Comparison of ENCODE assay signal across 11 cellular contexts in the genomic region with DNA sequence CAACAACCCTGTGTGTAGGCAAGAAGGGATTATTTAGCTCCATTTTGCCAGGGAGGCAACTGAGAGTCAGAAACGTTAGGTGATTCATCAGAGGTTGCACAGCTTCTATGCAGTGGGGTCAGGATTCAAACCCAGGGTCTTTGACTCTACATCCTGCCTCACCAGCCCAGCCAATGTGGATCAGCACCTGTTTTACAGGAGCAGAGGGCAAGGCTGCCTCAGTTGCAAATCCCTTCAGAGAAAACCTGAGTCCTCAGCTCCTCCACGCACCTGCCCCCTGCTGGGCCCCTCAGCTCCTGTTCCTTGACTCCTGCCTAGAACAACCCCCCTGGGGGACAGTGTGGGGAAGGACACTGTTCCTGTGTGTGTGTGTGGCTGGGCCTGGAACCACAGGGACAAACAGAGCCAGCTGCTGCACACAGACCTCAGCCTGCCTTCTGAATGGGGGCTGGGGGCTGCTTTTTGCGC.
A peak's percentile ranks its signal among the peaks of the same experiment; 100 is the strongest.
DNase-seq lines count a peak whose midpoint lies in the region; ATAC-seq, FAIRE-seq and TF ChIP-seq lines count a peak whose summit lies in the region.
"Had no signal": no experiment of that assay in that cellular context is flagged by ENCODE, and none has a peak within 500 bp of the region (broad histone marks: within the 10 kb centered on the region; RNA-seq: fewer than 3 reads in every experiment).

No MANE protein-coding gene starts in this region.

- H3K4me1 ChIP-seq in cardiac muscle cell (ENCODE audit: low read depth) (peaks cover 34% of the 10 kb centered on the region), H1 (replicated peaks in 1 of 4; ENCODE audit: control insufficient read depth in 3 of 4, insufficient read depth in 4 of 4, low read length in 3 of 4) (peaks cover 3 to 11% (median 6%) of the 10 kb centered on the region in 4 experiments; a peak in 6 of 7 replicates)

- H3K18ac ChIP-seq in H1 (ENCODE audit: extremely low read depth, low read length) = no peak overlapping the region

- H3K36me3 Mint-ChIP-seq in type B pancreatic cell = no peaks in the 10 kb centered on the region

- peaks cover 12% of the 10 kb centered on the region for H3K4me1 Mint-ChIP-seq in type B pancreatic cell (ENCODE audit: unreplicated experiment)

- H2BK15ac ChIP-seq in H1 (ENCODE audit: low read length) = no peak overlapping the region

- intact Hi-C loops in Right ventricle myocardium inferior (cut with DNase I) = no loop called here

- H2BK12ac ChIP-seq in H1 (ENCODE audit: low read depth, low read length) = no peak overlapping the region

- H2AK5ac ChIP-seq in H1 (ENCODE audit: low read depth, low read length) = no peak overlapping the region

- no peak for TF ChIP-seq EP300 in H1 (IDR thresholded peaks at IDR 0.05; ENCODE audit: borderline replicate concordance in 1 of 2, low read depth in 2 of 2, low read length in 2 of 2)

- no peak for FAIRE-seq in H1 (lab: Jason Lieb, UNC)

- no peak overlapping the region for H3K4me3 Mint-ChIP-seq in type B pancreatic cell
- H3K4me3 Mint-ChIP-seq: naive thymus-derived CD8-positive, alpha-beta T cell had no signal

- no peak overlapping the region for H3K4ac ChIP-seq in H1 (replicated peaks; ENCODE audit: insufficient read length, low read depth, low read length)

- H3K27me3 Mint-ChIP-seq in type B pancreatic cell = peaks cover 8% of the 10 kb centered on the region
- H3K27me3 Mint-ChIP-seq: naive thymus-derived CD8-positive, alpha-beta T cell had no signal

- 76% methylated on average over 3 of the region's 3 CpGs; no CpG with 5 or more reads in 1 of the 2 experiments for WGBS in H1 (ENCODE audit: extremely low coverage in 1 of 2, insufficient coverage in 1 of 2, insufficient read length in 1 of 2, insufficient replicate concordance in 2 of 2, low coverage in 1 of 2, low lambda C conversion rate in 2 of 2, missing lambda C conversion rate in 1 of 2), 2 experiments

- no peak overlapping the region for H3K14ac ChIP-seq in H1 (ENCODE audit: insufficient read length)

- H3K27ac Mint-ChIP-seq in type B pancreatic cell = no peak overlapping the region
- H3K27ac Mint-ChIP-seq: naive thymus-derived CD8-positive, alpha-beta T cell had no signal

- peak overlapping the region; percentile 74 for H3K27ac ChIP-seq in cardiac muscle cell
- H3K27ac ChIP-seq in H1 (ENCODE audit: low read depth, low read length) = no peak overlapping the region

- no peak overlapping the region for H2AFZ ChIP-seq in H1 (ENCODE audit: low read length)

- no peak overlapping the region for H2BK20ac ChIP-seq in H1 (ENCODE audit: low read length)

- H3K9me3 ChIP-seq in cardiac muscle cell (ENCODE audit: low read depth) = no peaks in the 10 kb centered on the region
- no peaks in the 10 kb centered on the region for H3K9me3 ChIP-seq in H1 (ENCODE audit: insufficient read depth in 2 of 2, low read depth in 1 of 2, low read length in 1 of 2)

- no peaks in the 10 kb centered on the region for H3K79me2 ChIP-seq in H1 (ENCODE audit: control insufficient read depth in 1 of 2, insufficient read depth in 2 of 2, low read length in 2 of 2)

- no peak for TF ChIP-seq POLR2A in H1 (IDR thresholded peaks at IDR 0.05; ENCODE audit: control extremely low read depth in 1 of 2, low read depth in 2 of 2, low read length in 2 of 2)

- no peak for TF ChIP-seq CTCF in cardiac muscle cell (IDR thresholded peaks at IDR 0.05; ENCODE audit: low read depth, low read length)
- TF ChIP-seq CTCF in H1 (IDR thresholded peaks at IDR 0.05; ENCODE audit: control extremely low read depth in 1 of 3, insufficient read depth in 1 of 3, low read depth in 1 of 3, low read length in 3 of 3) = peak; percentile 40 to 81 (median 44)
- peak; percentile 59 for TF ChIP-seq CTCF in type B pancreatic cell (conservative IDR thresholded peaks at IDR 0.05)

- H3K27me3 ChIP-seq in cardiac muscle cell (no peaks in the 10 kb centered on the region), H1 (replicated peaks in 1 of 4; ENCODE audit: control insufficient read depth in 3 of 4, extremely low read depth in 1 of 4, insufficient read depth in 3 of 4, low read length in 3 of 4) (no peaks in the 10 kb centered on the region)

- DNase-seq in cardiac muscle cell (ENCODE audit: low read depth in 1 of 2, low spot score in 1 of 2) (peak in 1 of 2 donors; percentile 32), Right ventricle myocardium inferior (ENCODE audit: missing footprints) (no peak), NCI-H526 (lab: John Stamatoyannopoulos, UW) (peak; percentile 32 to 64), H1 (ENCODE audit: low read depth in 1 of 2, low spot score in 2 of 2) (no peak), type B pancreatic cell (ENCODE audit: extremely low spot score, unreplicated experiment) (no peak), NOMO-1 treated with DMSO at 0.1 percent for 48 hours (lab: John Stamatoyannopoulos, UW; ENCODE audit: unreplicated experiment) (no peak)
- DNase-seq: effector memory CD4-positive, alpha-beta T cell; NCI-H2081 treated with DMSO at 0.1 percent for 48 hours had no signal

- no peak overlapping the region for H2BK5ac ChIP-seq in H1 (ENCODE audit: low read depth, low read length)

- no peak overlapping the region for H3K56ac ChIP-seq in H1 (replicated peaks; ENCODE audit: insufficient read length, low read depth, low read length)

- no peak overlapping the region for H4K91ac ChIP-seq in H1 (replicated peaks; ENCODE audit: insufficient read length, low read length)

- H3K23ac ChIP-seq in H1 (ENCODE audit: insufficient read length) = no peak overlapping the region

- no peaks in the 10 kb centered on the region for H3K36me3 ChIP-seq in cardiac muscle cell
- no peaks in the 10 kb centered on the region for H3K36me3 ChIP-seq in H1 (ENCODE audit: control insufficient read depth in 2 of 4, insufficient read depth in 4 of 4, low read length in 3 of 4)

- POLR2A ChIA-PET in H1 (lab: Charles Lee; ENCODE audit: partially characterized antibody) = interaction anchor here (0.7 to 1.0 kb wide), 3 partner anchors 10 to 58 kb away, joined by 3 to 4 read pairs (median 3); no protein-coding TSS in a partner anchor

- CTCF ChIA-PET in H1 (lab: Charles Lee; ENCODE audit: partially characterized antibody) = interaction anchor here (0.7 to 12.9 kb wide), 32 partner anchors 10 to 317 kb away, joined by 3 to 125 read pairs (median 6); a partner anchor contains a TSS

- H4K8ac ChIP-seq in H1 (ENCODE audit: extremely low read depth, insufficient read depth, low read length) = peak overlapping the region; percentile 82

- H3K9me3 Mint-ChIP-seq in type B pancreatic cell = no peaks in the 10 kb centered on the region
- H3K9me3 Mint-ChIP-seq: naive thymus-derived CD8-positive, alpha-beta T cell had no signal

- H3K9ac ChIP-seq in H1 (replicated peaks in 1 of 4; ENCODE audit: extremely low read depth in 1 of 4, low read depth in 3 of 4, low read length in 3 of 4) = no peak overlapping the region

- TF ChIP-seq RAD21 in H1 (IDR thresholded peaks at IDR 0.05 in 1 of 2, conservative IDR thresholded peaks at IDR 0.05 in 1 of 2; ENCODE audit: low read depth in 2 of 2, low read length in 2 of 2) = peak; percentile 31 to 48; a peak in 3 of 4 replicates

- no peak overlapping the region for H2BK120ac ChIP-seq in H1 (replicated peaks; ENCODE audit: low read depth, low read length)

- no peak for ATAC-seq in Right ventricle myocardium inferior
- no peak for ATAC-seq in HG03045 (IDR thresholded peaks at IDR 0.05; ENCODE audit: unreplicated experiment)
- ATAC-seq in HG02642 (IDR thresholded peaks at IDR 0.05; ENCODE audit: poor library complexity, unreplicated experiment) = no peak

- no peak overlapping the region for H3K4me3 ChIP-seq in cardiac muscle cell
- H3K4me3 ChIP-seq in H1 (ENCODE audit: extremely low read depth in 1 of 4, insufficient read depth in 2 of 4, low read depth in 3 of 4, low read length in 4 of 4) = no peak overlapping the region

- no peaks in the 10 kb centered on the region for H3K23me2 ChIP-seq in H1 (ENCODE audit: low read depth, low read length)

- H4K5ac ChIP-seq in H1 (ENCODE audit: insufficient read length, low read depth, low read length) = no peak overlapping the region

- no peaks in the 10 kb centered on the region for H3K79me1 ChIP-seq in H1 (ENCODE audit: low read depth, low read length)

- no peaks in the 10 kb centered on the region for H4K20me1 ChIP-seq in H1 (replicated peaks in 1 of 2; ENCODE audit: control insufficient read depth in 1 of 2, insufficient read depth in 2 of 2, low read length in 2 of 2)

- no peak overlapping the region for H3K4me2 ChIP-seq in H1 (ENCODE audit: insufficient read depth in 1 of 2, low read depth in 2 of 2, low read length in 2 of 2)

TF ChIP-seq in H1, 55 proteins besides CTCF, POLR2A, EP300 and RAD21:
- TF ChIP-seq GTF2F1 (IDR thresholded peaks at IDR 0.05; ENCODE audit: borderline replicate concordance, low read depth, low read length) = no peak
- no peak for TF ChIP-seq RXRA (IDR thresholded peaks at IDR 0.05; ENCODE audit: insufficient read depth, low read depth, low read length)
- TF ChIP-seq KDM1A (IDR thresholded peaks at IDR 0.05; ENCODE audit: borderline replicate concordance, low read length) = peak; percentile 28; the same call in 1 of the 2 replicates
- TF ChIP-seq SIRT6 (IDR thresholded peaks at IDR 0.05; ENCODE audit: low read length) = no peak
TF ChIP-seq in H1: peak in this region for 1.

Comparison
In these comparisons a context has a peak if more than half of its experiments do, and no peak if none do; other contexts are left out.
1. DNase-seq: peak in NCI-H526 (2 of 2); none in Right ventricle myocardium inferior (single experiment), H1 (0 of 2), type B pancreatic cell (single experiment) and NOMO-1 treated with DMSO at 0.1 percent for 48 hours (single experiment).